ENCODE assay signal across 8 cellular contexts in the genomic region with DNA sequence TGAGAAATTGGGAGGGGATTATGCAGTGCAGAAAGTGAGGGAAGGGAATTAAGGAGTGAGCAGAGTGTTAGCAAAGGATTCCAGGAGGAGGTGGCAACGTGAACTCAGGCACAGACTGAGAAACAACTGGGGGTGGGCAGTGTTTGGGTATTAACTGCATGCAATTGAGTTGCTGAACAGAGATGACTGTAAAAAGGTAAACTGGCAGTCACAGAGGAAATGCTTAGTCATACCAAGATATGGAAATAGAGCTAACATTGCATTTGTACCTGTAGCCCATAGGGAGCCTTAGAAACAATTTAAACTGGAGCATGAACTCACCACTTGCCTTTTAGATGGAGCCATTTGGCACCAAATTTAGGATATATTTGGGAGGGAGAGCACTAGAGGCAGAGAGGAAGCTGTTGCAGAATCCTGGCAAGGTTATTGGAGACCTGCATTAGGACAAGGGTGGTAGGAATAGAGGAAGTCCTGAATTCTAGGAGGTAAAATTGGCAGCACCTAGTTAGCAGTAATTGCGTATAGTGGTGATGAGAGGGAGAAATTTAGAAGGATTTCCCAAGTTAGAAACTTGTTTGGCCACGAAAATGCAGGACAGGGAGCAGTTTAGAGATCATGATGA.
DNase-seq lines count a peak whose midpoint lies in the region; ATAC-seq and TF ChIP-seq lines count a peak whose summit lies in the region.

No MANE protein-coding gene starts in this region.

- H3K79me2 ChIP-seq in mammary epithelial cell (ENCODE audit: insufficient read depth, low read length): no peaks in the 10 kb centered on the region

- no peak overlapping the region for H3K4me3 ChIP-seq in mammary epithelial cell (replicated peaks in 1 of 3; ENCODE audit: insufficient read depth in 1 of 3, low read depth in 2 of 3, low read length in 3 of 3)

- DNase-seq in mammary epithelial cell (no peak), SK-N-DZ (ENCODE audit: low spot score) (no peak), NCI-H526 treated with DMSO at 0.1 percent for 48 hours (lab: John Stamatoyannopoulos, UW) (no peak), NCI-H524 treated with DMSO at 0.1 percent for 48 hours (lab: John Stamatoyannopoulos, UW) (no peak), Kasumi-1 (lab: John Stamatoyannopoulos, UW) (no peak)

- H3K36me3 ChIP-seq in mammary epithelial cell (ENCODE audit: insufficient read depth, low read length): no peaks in the 10 kb centered on the region

- H3K9me3 ChIP-seq in mammary epithelial cell (replicated peaks; ENCODE audit: insufficient read depth, low read length): no peaks in the 10 kb centered on the region

- ATAC-seq in GM18499 (IDR thresholded peaks at IDR 0.05; ENCODE audit: insufficient read depth, unreplicated experiment) (peak; percentile 100), GM21381 (IDR thresholded peaks at IDR 0.05; ENCODE audit: unreplicated experiment) (peak; percentile 98), HG03457 (IDR thresholded peaks at IDR 0.05; ENCODE audit: unreplicated experiment) (peak; percentile 99)

- BruUV-seq in mammary epithelial cell (replicated peaks; lab: Mats Ljungman, UMichigan): no TSS peak

- dilution Hi-C loops in mammary epithelial cell (cut with HindIII; ENCODE audit: low sequenced_read_pairs): no loop called here

- H2AFZ ChIP-seq in mammary epithelial cell (ENCODE audit: low read depth, low read length): peak overlapping the region; percentile 23

- no peaks in the 10 kb centered on the region for H4K20me1 ChIP-seq in mammary epithelial cell (ENCODE audit: insufficient read depth, low read length)

- no peaks in the 10 kb centered on the region for H3K27me3 ChIP-seq in mammary epithelial cell (ENCODE audit: insufficient read depth, low read length)

- no peak for TF ChIP-seq CTCF in mammary epithelial cell (conservative IDR thresholded peaks at IDR 0.05 in 1 of 2, IDR thresholded peaks at IDR 0.05 in 1 of 2; ENCODE audit: extremely low read depth in 1 of 2, insufficient read depth in 1 of 2, low read depth in 1 of 2, low read length in 2 of 2)

- H3K4me1 ChIP-seq in mammary epithelial cell (ENCODE audit: insufficient read depth, low read length): peaks cover 15% of the 10 kb centered on the region

- no peak overlapping the region for H3K27ac ChIP-seq in mammary epithelial cell (ENCODE audit: insufficient read depth, low read depth, low read length)

- intact Hi-C loops in mammary epithelial cell (cut with micrococcal nuclease): no loop called here

- WGBS in mammary epithelial cell (ENCODE audit: low coverage, missing lambda C conversion rate): 77% methylated on average over 3 of the region's 3 CpGs

- no peak overlapping the region for H3K4me2 ChIP-seq in mammary epithelial cell (ENCODE audit: insufficient read depth, low read depth, low read length)

- no peak overlapping the region for H3K9ac ChIP-seq in mammary epithelial cell (ENCODE audit: insufficient read depth, low read length)

- in situ Hi-C loops in mammary epithelial cell (cut with MboI; ENCODE audit: low sequenced_read_pairs in 2 of 2): no loop called here

- CTCF ChIA-PET in mammary epithelial cell (lab: Charles Lee; ENCODE audit: low non-redundant PET): no interaction called here
